In the genomic region with DNA sequence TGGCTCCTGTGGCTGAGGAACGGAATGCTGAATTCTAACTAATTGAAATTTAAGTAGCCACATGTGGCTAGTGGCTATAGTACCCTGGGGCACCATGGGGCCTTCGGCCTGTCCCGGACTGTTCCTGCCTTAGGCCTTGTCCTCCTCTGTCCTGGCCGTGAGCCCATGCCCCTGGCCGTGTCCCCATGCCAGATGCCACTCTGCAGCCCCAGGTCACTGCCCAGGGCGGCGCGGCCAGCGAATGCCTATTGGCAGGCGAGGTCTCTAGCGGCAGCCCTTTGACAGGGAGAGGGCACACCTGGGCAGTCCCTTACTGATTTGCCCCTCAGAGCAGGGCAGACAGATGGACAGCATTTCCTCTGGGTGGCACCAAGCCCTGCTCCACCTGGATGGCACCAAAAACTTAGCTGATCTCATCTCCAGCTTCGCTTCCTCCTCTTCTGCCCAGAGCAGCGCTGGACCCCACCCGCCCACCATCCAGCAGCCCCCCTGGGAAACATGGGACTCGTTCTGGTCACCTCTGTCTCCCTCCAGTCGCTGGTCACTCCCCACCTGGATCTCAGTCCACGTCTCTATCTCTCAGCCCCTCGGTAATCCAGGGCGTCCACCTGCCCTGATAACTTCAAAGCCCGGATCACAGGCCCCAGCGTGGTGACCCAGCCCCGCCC, we compare ENCODE assay signal across 1 cellular context.
TF ChIP-seq lines count a peak whose summit lies in the region.

No MANE protein-coding gene starts in this region.

TF ChIP-seq in HepG2, 621 proteins besides CTCF, POLR2A, EP300 and RAD21 (continued from another document and continues in another):
- TF ChIP-seq, protein P1, sequence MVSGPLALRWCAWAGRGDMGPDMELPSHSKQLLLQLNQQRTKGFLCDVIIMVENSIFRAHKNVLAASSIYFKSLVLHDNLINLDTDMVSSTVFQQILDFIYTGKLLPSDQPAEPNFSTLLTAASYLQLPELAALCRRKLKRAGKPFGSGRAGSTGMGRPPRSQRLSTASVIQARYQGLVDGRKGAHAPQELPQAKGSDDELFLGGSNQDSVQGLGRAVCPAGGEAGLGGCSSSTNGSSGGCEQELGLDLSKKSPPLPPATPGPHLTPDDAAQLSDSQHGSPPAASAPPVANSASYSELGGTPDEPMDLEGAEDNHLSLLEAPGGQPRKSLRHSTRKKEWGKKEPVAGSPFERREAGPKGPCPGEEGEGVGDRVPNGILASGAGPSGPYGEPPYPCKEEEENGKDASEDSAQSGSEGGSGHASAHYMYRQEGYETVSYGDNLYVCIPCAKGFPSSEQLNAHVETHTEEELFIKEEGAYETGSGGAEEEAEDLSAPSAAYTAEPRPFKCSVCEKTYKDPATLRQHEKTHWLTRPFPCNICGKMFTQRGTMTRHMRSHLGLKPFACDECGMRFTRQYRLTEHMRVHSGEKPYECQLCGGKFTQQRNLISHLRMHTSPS (CRISPR knock-in tag; IDR thresholded peaks at IDR 0.05; ENCODE audit: low read depth), result peak; percentile 31; the same call in 1 of the 2 replicates
- TF ChIP-seq ZNF24 (IDR thresholded peaks at IDR 0.05) (no peak), ELK4 (CRISPR knock-in tag; IDR thresholded peaks at IDR 0.05; ENCODE audit: borderline replicate concordance) (no peak), MEIS1 (CRISPR knock-in tag; IDR thresholded peaks at IDR 0.05; ENCODE audit: borderline replicate concordance) (no peak), REL (CRISPR knock-in tag; conservative IDR thresholded peaks at IDR 0.05) (no peak), ZNF800 (CRISPR knock-in tag; IDR thresholded peaks at IDR 0.05) (no peak; the same call in 1 of the 2 replicates), ZBTB37 (CRISPR knock-in tag; IDR thresholded peaks at IDR 0.05) (0 out of 2 replicates have a peak, but pooled peaks have one; percentile 35), ZNF350 (CRISPR knock-in tag; IDR thresholded peaks at IDR 0.05; ENCODE audit: borderline replicate concordance, low read depth) (peak; percentile 11; the same call in 1 of the 2 replicates), ZFP36L2 (CRISPR knock-in tag; IDR thresholded peaks at IDR 0.05) (no peak), ZNF605 (CRISPR knock-in tag; IDR thresholded peaks at IDR 0.05) (0 out of 2 replicates have a peak, but pooled peaks have one; percentile 61), ETV5 (CRISPR knock-in tag; IDR thresholded peaks at IDR 0.05; ENCODE audit: borderline replicate concordance) (0 out of 2 replicates have a peak, but pooled peaks have one; percentile 32), GATAD2A (CRISPR knock-in tag; IDR thresholded peaks at IDR 0.05) (0 out of 2 replicates have a peak, but pooled peaks have one; percentile 9), HOMEZ (CRISPR knock-in tag; IDR thresholded peaks at IDR 0.05; ENCODE audit: low read depth) (no peak), ZNF614 (CRISPR knock-in tag; IDR thresholded peaks at IDR 0.05; ENCODE audit: borderline replicate concordance) (no peak), NCOA2 (CRISPR knock-in tag; IDR thresholded peaks at IDR 0.05) (peak; percentile 66; the same call in 1 of the 2 replicates), HHEX (CRISPR knock-in tag; IDR thresholded peaks at IDR 0.05) (0 out of 2 replicates have a peak, but pooled peaks have one; percentile 21), CCAR2 (optimal IDR thresholded peaks at IDR 0.05; ENCODE audit: low read depth, low read length) (no peak), ZNF496 (CRISPR knock-in tag; IDR thresholded peaks at IDR 0.05; ENCODE audit: insufficient replicate concordance) (no peak), ZBTB34 (CRISPR knock-in tag; IDR thresholded peaks at IDR 0.05) (no peak), ZNF34 (CRISPR knock-in tag; IDR thresholded peaks at IDR 0.05; ENCODE audit: borderline replicate concordance) (no peak), CHD4 (IDR thresholded peaks at IDR 0.05; ENCODE audit: borderline replicate concordance, low read length) (no peak), NFKB2 (CRISPR knock-in tag; IDR thresholded peaks at IDR 0.05; ENCODE audit: borderline replicate concordance) (peak; percentile 61; the same call in 1 of the 2 replicates)
- TF ChIP-seq, protein P2, sequence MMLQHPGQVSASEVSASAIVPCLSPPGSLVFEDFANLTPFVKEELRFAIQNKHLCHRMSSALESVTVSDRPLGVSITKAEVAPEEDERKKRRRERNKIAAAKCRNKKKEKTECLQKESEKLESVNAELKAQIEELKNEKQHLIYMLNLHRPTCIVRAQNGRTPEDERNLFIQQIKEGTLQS (CRISPR knock-in tag; IDR thresholded peaks at IDR 0.05), result no peak; the same call in 1 of the 2 replicates
- TF ChIP-seq, protein P3, sequence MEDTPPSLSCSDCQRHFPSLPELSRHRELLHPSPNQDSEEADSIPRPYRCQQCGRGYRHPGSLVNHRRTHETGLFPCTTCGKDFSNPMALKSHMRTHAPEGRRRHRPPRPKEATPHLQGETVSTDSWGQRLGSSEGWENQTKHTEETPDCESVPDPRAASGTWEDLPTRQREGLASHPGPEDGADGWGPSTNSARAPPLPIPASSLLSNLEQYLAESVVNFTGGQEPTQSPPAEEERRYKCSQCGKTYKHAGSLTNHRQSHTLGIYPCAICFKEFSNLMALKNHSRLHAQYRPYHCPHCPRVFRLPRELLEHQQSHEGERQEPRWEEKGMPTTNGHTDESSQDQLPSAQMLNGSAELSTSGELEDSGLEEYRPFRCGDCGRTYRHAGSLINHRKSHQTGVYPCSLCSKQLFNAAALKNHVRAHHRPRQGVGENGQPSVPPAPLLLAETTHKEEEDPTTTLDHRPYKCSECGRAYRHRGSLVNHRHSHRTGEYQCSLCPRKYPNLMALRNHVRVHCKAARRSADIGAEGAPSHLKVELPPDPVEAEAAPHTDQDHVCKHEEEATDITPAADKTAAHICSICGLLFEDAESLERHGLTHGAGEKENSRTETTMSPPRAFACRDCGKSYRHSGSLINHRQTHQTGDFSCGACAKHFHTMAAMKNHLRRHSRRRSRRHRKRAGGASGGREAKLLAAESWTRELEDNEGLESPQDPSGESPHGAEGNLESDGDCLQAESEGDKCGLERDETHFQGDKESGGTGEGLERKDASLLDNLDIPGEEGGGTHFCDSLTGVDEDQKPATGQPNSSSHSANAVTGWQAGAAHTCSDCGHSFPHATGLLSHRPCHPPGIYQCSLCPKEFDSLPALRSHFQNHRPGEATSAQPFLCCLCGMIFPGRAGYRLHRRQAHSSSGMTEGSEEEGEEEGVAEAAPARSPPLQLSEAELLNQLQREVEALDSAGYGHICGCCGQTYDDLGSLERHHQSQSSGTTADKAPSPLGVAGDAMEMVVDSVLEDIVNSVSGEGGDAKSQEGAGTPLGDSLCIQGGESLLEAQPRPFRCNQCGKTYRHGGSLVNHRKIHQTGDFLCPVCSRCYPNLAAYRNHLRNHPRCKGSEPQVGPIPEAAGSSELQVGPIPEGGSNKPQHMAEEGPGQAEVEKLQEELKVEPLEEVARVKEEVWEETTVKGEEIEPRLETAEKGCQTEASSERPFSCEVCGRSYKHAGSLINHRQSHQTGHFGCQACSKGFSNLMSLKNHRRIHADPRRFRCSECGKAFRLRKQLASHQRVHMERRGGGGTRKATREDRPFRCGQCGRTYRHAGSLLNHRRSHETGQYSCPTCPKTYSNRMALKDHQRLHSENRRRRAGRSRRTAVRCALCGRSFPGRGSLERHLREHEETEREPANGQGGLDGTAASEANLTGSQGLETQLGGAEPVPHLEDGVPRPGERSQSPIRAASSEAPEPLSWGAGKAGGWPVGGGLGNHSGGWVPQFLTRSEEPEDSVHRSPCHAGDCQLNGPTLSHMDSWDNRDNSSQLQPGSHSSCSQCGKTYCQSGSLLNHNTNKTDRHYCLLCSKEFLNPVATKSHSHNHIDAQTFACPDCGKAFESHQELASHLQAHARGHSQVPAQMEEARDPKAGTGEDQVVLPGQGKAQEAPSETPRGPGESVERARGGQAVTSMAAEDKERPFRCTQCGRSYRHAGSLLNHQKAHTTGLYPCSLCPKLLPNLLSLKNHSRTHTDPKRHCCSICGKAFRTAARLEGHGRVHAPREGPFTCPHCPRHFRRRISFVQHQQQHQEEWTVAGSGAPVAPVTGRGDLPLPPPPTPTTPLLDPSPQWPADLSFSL (CRISPR knock-in tag; IDR thresholded peaks at IDR 0.05), result no peak
- TF ChIP-seq, protein P4, sequence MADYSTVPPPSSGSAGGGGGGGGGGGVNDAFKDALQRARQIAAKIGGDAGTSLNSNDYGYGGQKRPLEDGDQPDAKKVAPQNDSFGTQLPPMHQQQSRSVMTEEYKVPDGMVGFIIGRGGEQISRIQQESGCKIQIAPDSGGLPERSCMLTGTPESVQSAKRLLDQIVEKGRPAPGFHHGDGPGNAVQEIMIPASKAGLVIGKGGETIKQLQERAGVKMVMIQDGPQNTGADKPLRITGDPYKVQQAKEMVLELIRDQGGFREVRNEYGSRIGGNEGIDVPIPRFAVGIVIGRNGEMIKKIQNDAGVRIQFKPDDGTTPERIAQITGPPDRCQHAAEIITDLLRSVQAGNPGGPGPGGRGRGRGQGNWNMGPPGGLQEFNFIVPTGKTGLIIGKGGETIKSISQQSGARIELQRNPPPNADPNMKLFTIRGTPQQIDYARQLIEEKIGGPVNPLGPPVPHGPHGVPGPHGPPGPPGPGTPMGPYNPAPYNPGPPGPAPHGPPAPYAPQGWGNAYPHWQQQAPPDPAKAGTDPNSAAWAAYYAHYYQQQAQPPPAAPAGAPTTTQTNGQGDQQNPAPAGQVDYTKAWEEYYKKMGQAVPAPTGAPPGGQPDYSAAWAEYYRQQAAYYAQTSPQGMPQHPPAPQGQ (CRISPR knock-in tag; IDR thresholded peaks at IDR 0.05; ENCODE audit: borderline replicate concordance), result no peak
